8 cellular contexts compared by ENCODE assay signal in genomic region chr9:128421474-128422010, GRCh38. TPM values are rescaled to one million over a fixed set of nuclear protein-coding genes. Genes with fewer than 3 reads are reported as not detected.
DNase-seq lines count a peak whose midpoint lies in the region; ATAC-seq and TF ChIP-seq lines count a peak whose summit lies in the region.

No MANE protein-coding gene starts in this region.

- H3K27ac ChIP-seq in HCT116 (ENCODE audit: low read depth, low read length) = peak overlapping the region; percentile 78
- H3K27ac ChIP-seq in heart right ventricle = peak overlapping the region in 9 of 10 donors; percentile 39 to 86 (median 82)

- no peaks in the 10 kb centered on the region for H3K79me2 ChIP-seq in HCT116 (ENCODE audit: insufficient read depth, low read length)

- H3K9me3 Mint-ChIP-seq in stimulated activated effector memory CD8-positive, alpha-beta T cell treated with anti-CD3 and anti-CD28 coated beads, Interleukin-12 subunit alpha, Interleukin-12 subunit beta, amount 100 ng/mL, for 72 hours = no peaks in the 10 kb centered on the region

- ATAC-seq in HCT116 = peak; percentile 19
- peak in 7 of 8 donors; percentile 16 to 30 (median 24) for ATAC-seq in heart right ventricle
- ATAC-seq in stimulated activated effector memory CD8-positive, alpha-beta T cell treated with anti-CD3 and anti-CD28 coated beads, Interleukin-12 subunit alpha, Interleukin-12 subunit beta, amount 100 ng/mL, for 72 hours = no peak

- BruUV-seq in HCT116 (replicated peaks; lab: Mats Ljungman, UMichigan) = no TSS peak

- POLR2A ChIA-PET in HCT116 (lab: Charles Lee) = interaction anchor here (1.3 to 1.8 kb wide), 3 partner anchors 12 to 34 kb away, joined by 3 to 5 read pairs (median 3); partner anchors contain the start of gene ODF2

- no peaks in the 10 kb centered on the region for H3K36me3 ChIP-seq in HCT116 (ENCODE audit: control insufficient read depth in 1 of 2, insufficient read depth in 2 of 2, low read length in 2 of 2)
- peaks cover 0 to 12% (median 0%) of the 10 kb centered on the region in 9 donors for H3K36me3 ChIP-seq in heart right ventricle

- H3K9ac ChIP-seq in HCT116 (ENCODE audit: low read length) = peak overlapping the region; percentile 78

- peaks cover 13% of the 10 kb centered on the region for H3K4me1 Mint-ChIP-seq in stimulated activated effector memory CD8-positive, alpha-beta T cell treated with anti-CD3 and anti-CD28 coated beads, Interleukin-12 subunit alpha, Interleukin-12 subunit beta, amount 100 ng/mL, for 72 hours

- no peaks in the 10 kb centered on the region for H4K20me1 ChIP-seq in HCT116 (ENCODE audit: insufficient read depth)

- peak overlapping the region; percentile 94 for H3K4me2 ChIP-seq in HCT116 (ENCODE audit: low read length)

- H2AFZ ChIP-seq in HCT116 (ENCODE audit: low read depth, low read length, poor library complexity, severe bottlenecking) = no peak overlapping the region

- H3K27me3 ChIP-seq in HCT116 (ENCODE audit: insufficient read depth, low read length) = no peaks in the 10 kb centered on the region
- peaks cover 0 to 36% (median 23%) of the 10 kb centered on the region in 7 donors for H3K27me3 ChIP-seq in heart right ventricle

- intact Hi-C loops in HCT116 (cut with micrococcal nuclease) = no loop called here
- intact Hi-C loops in heart right ventricle (cut with DNase I) = loop anchor here in 1 of 10 donors (2.0 kb wide), 1 partner anchor 41 kb away; no protein-coding TSS in a partner anchor

- TF ChIP-seq POLR2A in HCT116 (IDR thresholded peaks at IDR 0.05; ENCODE audit: borderline replicate concordance, extremely low read depth, insufficient read depth, insufficient read length) = no peak

- peak overlapping the region; percentile 79 to 93 for H3K4me3 ChIP-seq in HCT116 (replicated peaks in 1 of 2; ENCODE audit: low read depth in 1 of 2, low read length in 2 of 2)
- peak overlapping the region; percentile 81 for H3K4me3 ChIP-seq in WI38 (ENCODE audit: low read depth, low read length)
- peak overlapping the region; percentile 89 to 99 (median 95) for H3K4me3 ChIP-seq in heart right ventricle

- peak overlapping the region; percentile 76 for H3K4me3 Mint-ChIP-seq in stimulated activated effector memory CD8-positive, alpha-beta T cell treated with anti-CD3 and anti-CD28 coated beads, Interleukin-12 subunit alpha, Interleukin-12 subunit beta, amount 100 ng/mL, for 72 hours

- H3K9me2 ChIP-seq in HCT116 (ENCODE audit: insufficient read depth) = no peaks in the 10 kb centered on the region

- no peaks in the 10 kb centered on the region for H3K36me3 Mint-ChIP-seq in stimulated activated effector memory CD8-positive, alpha-beta T cell treated with anti-CD3 and anti-CD28 coated beads, Interleukin-12 subunit alpha, Interleukin-12 subunit beta, amount 100 ng/mL, for 72 hours

- no peaks in the 10 kb centered on the region for H3K9me3 ChIP-seq in HCT116 (ENCODE audit: control insufficient read depth in 1 of 2, insufficient read depth in 1 of 2, low read depth in 1 of 2, low read length in 2 of 2)
- H3K9me3 ChIP-seq in heart right ventricle = no peaks in the 10 kb centered on the region

- no peak for TF ChIP-seq RAD21 in HCT116 (IDR thresholded peaks at IDR 0.05; ENCODE audit: low read depth)

- H3K27ac Mint-ChIP-seq in stimulated activated effector memory CD8-positive, alpha-beta T cell treated with anti-CD3 and anti-CD28 coated beads, Interleukin-12 subunit alpha, Interleukin-12 subunit beta, amount 100 ng/mL, for 72 hours = no peak overlapping the region

- H3K4me1 ChIP-seq in HCT116 (ENCODE audit: control insufficient read depth in 1 of 2, insufficient read depth in 2 of 2, low read length in 2 of 2) = peaks cover 27 to 45% of the 10 kb centered on the region in 2 experiments
- H3K4me1 ChIP-seq in heart right ventricle = peaks cover 11 to 28% (median 22%) of the 10 kb centered on the region in 9 donors

- CTCF ChIA-PET in HCT116 (lab: Charles Lee) = interaction anchor here (0.5 to 2.6 kb wide), 5 partner anchors 11 to 215 kb away, joined by 3 to 21 read pairs (median 4); no protein-coding TSS in a partner anchor

- WGBS in heart right ventricle, 2 donors = 47 to 52% methylated on average over 11 of the region's 11 CpGs

- DNase-seq in HCT116 (ENCODE audit: low read depth, low spot score) (no peak), heart right ventricle (peak in 1 of 2 donors; percentile 15), cerebellar cortex (ENCODE audit: low spot score) (no peak), NCI-H524 (lab: John Stamatoyannopoulos, UW) (no peak), NCI-H1105 treated with DMSO at 0.1 percent for 48 hours (lab: John Stamatoyannopoulos, UW) (no peak), ureter (ENCODE audit: low spot score) (no peak)
- no peak for DNase-seq in stimulated activated effector memory CD8-positive, alpha-beta T cell treated with anti-CD3 and anti-CD28 coated beads, Interleukin-12 subunit alpha, Interleukin-12 subunit beta, amount 100 ng/mL, for 72 hours (ENCODE audit: low spot score in 2 of 2)

- RAD21 ChIA-PET in HCT116 (lab: Charles Lee; ENCODE audit: low non-redundant PET in 1 of 2, low total read pairs in 2 of 2, uncharacterized antibody in 2 of 2, unreplicated experiment in 2 of 2) = no interaction called here

- TF ChIP-seq CTCF in HCT116 (IDR thresholded peaks at IDR 0.05 in 2 of 3, conservative IDR thresholded peaks at IDR 0.05 in 1 of 3; ENCODE audit: borderline replicate concordance in 1 of 3, insufficient read depth in 1 of 3, low read depth in 2 of 3, low read length in 2 of 3) (no peak), WI38 (IDR thresholded peaks at IDR 0.05; ENCODE audit: low read depth, low read length) (no peak), heart right ventricle (IDR thresholded peaks at IDR 0.05) (no peak)

TF ChIP-seq in HCT116, 20 proteins besides CTCF, POLR2A, EP300 and RAD21:
- no peak for TF ChIP-seq ATF3 (IDR thresholded peaks at IDR 0.05)
- no peak for TF ChIP-seq YY1 (IDR thresholded peaks at IDR 0.05; ENCODE audit: extremely low read depth, insufficient replicate concordance, low read depth, low read length)
- TF ChIP-seq EZH2phosphoT487 (IDR thresholded peaks at IDR 0.05; ENCODE audit: borderline replicate concordance) = no peak

RNA-seq across cellular contexts. Expression of gene CERCAM, which starts 0.9 kb away (rescaled TPM):
- total RNA-seq in HCT116 (2021; ENCODE audit: unreplicated experiment) (27.0 TPM), heart right ventricle (10 to 100 TPM in 5 of 10 donors, 1 to 10 TPM in 5; 3.5 to 30.4 (median 10.0) TPM), ureter (51.3 TPM)
- polyA plus RNA-seq in HCT116 (2012) = 27.1 and 31.1 TPM in 2 replicates
- polyA plus RNA-seq in heart right ventricle = 10 to 100 TPM; 10.6 to 11.3 TPM

RNA-seq across cellular contexts. Expression of gene ODF2, which starts 34.3 kb away (rescaled TPM):
- total RNA-seq in HCT116 (2021; ENCODE audit: unreplicated experiment) (46.8 TPM), heart right ventricle (10 to 100 TPM; 10.9 to 17.1 (median 14.8) TPM), ureter (24.0 TPM)
- polyA plus RNA-seq in HCT116 (2012) = 57.6 and 58.8 TPM in 2 replicates
- 10 to 100 TPM; 13.2 to 19.7 TPM for polyA plus RNA-seq in heart right ventricle

RNA-seq across cellular contexts. Expression of gene URM1, which starts 50.4 kb away (rescaled TPM):
- total RNA-seq in HCT116 (2021; ENCODE audit: unreplicated experiment) = 51.6 TPM
- 35.1 and 43.9 TPM in 2 replicates for polyA plus RNA-seq in HCT116 (2012)
- total RNA-seq in heart right ventricle = 10 to 100 TPM; 39.2 to 64.3 (median 51.2) TPM
- polyA plus RNA-seq in heart right ventricle = 10 to 100 TPM; 18.7 to 75.7 TPM
- 57.7 TPM for total RNA-seq in ureter
